ENCODE assay signal across 1 cellular context in genomic region chr14:23006544-23007419, GRCh38.
TF ChIP-seq lines count a peak whose summit lies in the region.

No MANE protein-coding gene starts in this region.

TF ChIP-seq in HepG2, 621 proteins besides CTCF, POLR2A, EP300 and RAD21 (continued from another document and continues in another):
- TF ChIP-seq EHMT2 (IDR thresholded peaks at IDR 0.05; ENCODE audit: borderline replicate concordance, low read depth, low read length) (no peak), HIVEP1 (CRISPR knock-in tag; IDR thresholded peaks at IDR 0.05) (peak; percentile 98), ARID3A (IDR thresholded peaks at IDR 0.05; ENCODE audit: low read depth, low read length) (peak; percentile 52), ZSCAN20 (CRISPR knock-in tag; IDR thresholded peaks at IDR 0.05; ENCODE audit: borderline replicate concordance) (peak; percentile 95), TAF1 (CRISPR knock-in tag; IDR thresholded peaks at IDR 0.05) (peak; percentile 100), TBX2 (CRISPR knock-in tag; IDR thresholded peaks at IDR 0.05; ENCODE audit: borderline replicate concordance) (peak; percentile 99), FOXK1 (CRISPR knock-in tag; IDR thresholded peaks at IDR 0.05; ENCODE audit: borderline replicate concordance, low read depth) (peak; percentile 94), TAF15 (IDR thresholded peaks at IDR 0.05; ENCODE audit: low read depth, low read length, poor library complexity, severe bottlenecking) (peak; percentile 100), MAFK (conservative IDR thresholded peaks at IDR 0.05 in 1 of 2, IDR thresholded peaks at IDR 0.05 in 1 of 2; ENCODE audit: low read length in 2 of 2) (peak; percentile 74 to 80), KIAA2018 (CRISPR knock-in tag; IDR thresholded peaks at IDR 0.05; ENCODE audit: borderline replicate concordance) (peak; percentile 75), REXO4 (CRISPR knock-in tag; IDR thresholded peaks at IDR 0.05; ENCODE audit: borderline replicate concordance) (peak; percentile 94; the same call in 1 of the 2 replicates), ZFP36L2 (CRISPR knock-in tag; IDR thresholded peaks at IDR 0.05) (peak; percentile 94), DRAP1 (CRISPR knock-in tag; IDR thresholded peaks at IDR 0.05) (peak; percentile 97), ZNF12 (CRISPR knock-in tag; IDR thresholded peaks at IDR 0.05) (peak; percentile 85), ZIK1 (CRISPR knock-in tag; IDR thresholded peaks at IDR 0.05; ENCODE audit: borderline replicate concordance, low read depth) (peak; percentile 97), SMAD9 (CRISPR knock-in tag; IDR thresholded peaks at IDR 0.05) (peak; percentile 98), GZF1 (CRISPR knock-in tag; IDR thresholded peaks at IDR 0.05) (peak; percentile 93; the same call in 1 of the 2 replicates), ZNF251 (CRISPR knock-in tag; IDR thresholded peaks at IDR 0.05) (0 out of 2 replicates have a peak, but pooled peaks have one; percentile 25), ZNF629 (CRISPR knock-in tag; conservative IDR thresholded peaks at IDR 0.05) (peak; percentile 67; the same call in 1 of the 2 replicates), HMGA1 (CRISPR knock-in tag; conservative IDR thresholded peaks at IDR 0.05) (peak; percentile 62; the same call in 1 of the 2 replicates), TBL1XR1 (IDR thresholded peaks at IDR 0.05; ENCODE audit: borderline replicate concordance, low read length, partially characterized antibody) (peak; percentile 62), KMT2B (CRISPR knock-in tag; IDR thresholded peaks at IDR 0.05) (peak; percentile 98), ZNF337 (CRISPR knock-in tag; IDR thresholded peaks at IDR 0.05; ENCODE audit: borderline replicate concordance, low read depth) (peak; percentile 96; the same call in 1 of the 2 replicates), ZNF317 (CRISPR knock-in tag; IDR thresholded peaks at IDR 0.05) (peak; percentile 96), RFXAP (CRISPR knock-in tag; IDR thresholded peaks at IDR 0.05; ENCODE audit: borderline replicate concordance) (peak; percentile 98), ZNF710 (CRISPR knock-in tag; IDR thresholded peaks at IDR 0.05; ENCODE audit: borderline replicate concordance) (peak; percentile 94; the same call in 1 of the 2 replicates), NCOR1 (IDR thresholded peaks at IDR 0.05; ENCODE audit: borderline replicate concordance, low read length) (no peak), CENPT (CRISPR knock-in tag; IDR thresholded peaks at IDR 0.05; ENCODE audit: low read depth) (peak; percentile 56; the same call in 1 of the 2 replicates), ZSCAN31 (CRISPR knock-in tag; IDR thresholded peaks at IDR 0.05; ENCODE audit: low read depth) (peak; percentile 100), UBTF (CRISPR knock-in tag; IDR thresholded peaks at IDR 0.05) (peak; percentile 100), ZNF282 (IDR thresholded peaks at IDR 0.05; ENCODE audit: partially characterized antibody) (no peak), TCF7 (IDR thresholded peaks at IDR 0.05; ENCODE audit: low read depth) (no peak), ZBTB40 (IDR thresholded peaks at IDR 0.05) (no peak), ZBTB40 (CRISPR knock-in tag; IDR thresholded peaks at IDR 0.05) (peak; percentile 96), ZNF773 (CRISPR knock-in tag; IDR thresholded peaks at IDR 0.05; ENCODE audit: borderline replicate concordance) (peak; percentile 96)
